ENCODE assay signal across 15 cellular contexts in the genomic region with DNA sequence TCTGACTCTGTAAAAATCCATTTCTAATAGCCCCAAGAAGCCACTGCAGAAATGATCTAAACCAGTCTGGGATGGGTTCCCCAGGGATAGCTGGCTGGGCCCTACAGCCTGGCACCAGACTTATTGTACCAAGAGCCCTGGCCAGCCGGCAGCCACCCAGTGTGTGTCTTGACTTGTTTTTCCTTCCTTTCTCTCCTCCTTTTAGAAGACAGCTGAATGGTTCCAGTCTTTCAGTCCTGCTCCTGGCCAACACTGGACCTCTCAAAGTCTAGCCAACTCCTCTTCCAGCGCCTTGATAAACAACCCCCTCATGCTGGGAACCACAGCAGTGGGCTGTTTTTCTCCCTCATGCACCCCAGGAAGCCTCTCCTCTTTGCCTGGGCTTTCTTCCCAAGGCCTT.
"Had no signal": no experiment of that assay in that cellular context is flagged by ENCODE, and none has a peak within 500 bp of the region (broad histone marks: within the 10 kb centered on the region; RNA-seq: fewer than 3 reads in every experiment).

No MANE protein-coding gene starts in this region.

- H3K27me3 Mint-ChIP-seq: activated naive CD4-positive, alpha-beta T cell treated with anti-CD3 and anti-CD28 coated beads, Interleukin-2, amount 50 U/mL, for 24 hours; memory B cell; naive thymus-derived CD4-positive, alpha-beta T cell; stimulated activated naive B cell treated with anti-CD40 and anti-IgM and Interleukin-4, amounts not matched to agents 10 μg/mL and 1 μg/mL and 100 μg/mL, for 72 hours had no signal

- H3K36me3 ChIP-seq: cardiac muscle cell, pancreas, upper lobe of left lung, WERI-Rb-1 had no signal

- H3K4me1 ChIP-seq: pancreas had no signal

- H3K4me3 ChIP-seq: cardiac muscle cell, dorsolateral prefrontal cortex, hepatocyte, pancreas, upper lobe of left lung had no signal

- H3K27me3 ChIP-seq: cardiac muscle cell, dorsolateral prefrontal cortex, hepatocyte, pancreas, upper lobe of left lung had no signal

- H3K4me3 Mint-ChIP-seq: activated naive CD4-positive, alpha-beta T cell treated with anti-CD3 and anti-CD28 coated beads, Interleukin-2, amount 50 U/mL, for 24 hours; memory B cell; naive thymus-derived CD4-positive, alpha-beta T cell; stimulated activated naive B cell treated with anti-CD40 and anti-IgM and Interleukin-4, amounts not matched to agents 10 μg/mL and 1 μg/mL and 100 μg/mL, for 72 hours had no signal

- H3K9me3 ChIP-seq: pancreas, upper lobe of left lung had no signal

- H3K4me1 Mint-ChIP-seq: activated naive CD4-positive, alpha-beta T cell treated with anti-CD3 and anti-CD28 coated beads, Interleukin-2, amount 50 U/mL, for 24 hours had no signal

- H2AFZ ChIP-seq: hepatocyte had no signal

- ATAC-seq: left lobe of liver; naive thymus-derived CD4-positive, alpha-beta T cell; pancreas; stimulated activated naive B cell treated with anti-CD40 and anti-IgM and Interleukin-4, amounts not matched to agents 10 μg/mL and 1 μg/mL and 100 μg/mL, for 72 hours had no signal

- H3K79me2 ChIP-seq: hepatocyte had no signal

- H3K27ac ChIP-seq: cardiac muscle cell, dorsolateral prefrontal cortex, hepatocyte, pancreas, upper lobe of left lung, WERI-Rb-1 had no signal

- H3K4me2 ChIP-seq: hepatocyte had no signal

- DNase-seq: activated CD4-positive, alpha-beta T cell treated with anti-CD3 and anti-CD28 coated beads for 1 hour; activated gamma-delta T cell; naive thymus-derived CD4-positive, alpha-beta T cell; pancreas; stimulated activated naive B cell treated with anti-CD40 and anti-IgM and Interleukin-4, amounts not matched to agents 10 μg/mL and 1 μg/mL and 100 μg/mL, for 72 hours; SW 1271; T-helper 2 cell; upper lobe of left lung; WERI-Rb-1 had no signal

- H3K9me3 Mint-ChIP-seq: activated naive CD4-positive, alpha-beta T cell treated with anti-CD3 and anti-CD28 coated beads, Interleukin-2, amount 50 U/mL, for 24 hours had no signal

- H3K27ac Mint-ChIP-seq: activated naive CD4-positive, alpha-beta T cell treated with anti-CD3 and anti-CD28 coated beads, Interleukin-2, amount 50 U/mL, for 24 hours; memory B cell; naive thymus-derived CD4-positive, alpha-beta T cell; stimulated activated naive B cell treated with anti-CD40 and anti-IgM and Interleukin-4, amounts not matched to agents 10 μg/mL and 1 μg/mL and 100 μg/mL, for 72 hours had no signal
